Comparison of ENCODE assay signal across 13 cellular contexts in the genomic region with DNA sequence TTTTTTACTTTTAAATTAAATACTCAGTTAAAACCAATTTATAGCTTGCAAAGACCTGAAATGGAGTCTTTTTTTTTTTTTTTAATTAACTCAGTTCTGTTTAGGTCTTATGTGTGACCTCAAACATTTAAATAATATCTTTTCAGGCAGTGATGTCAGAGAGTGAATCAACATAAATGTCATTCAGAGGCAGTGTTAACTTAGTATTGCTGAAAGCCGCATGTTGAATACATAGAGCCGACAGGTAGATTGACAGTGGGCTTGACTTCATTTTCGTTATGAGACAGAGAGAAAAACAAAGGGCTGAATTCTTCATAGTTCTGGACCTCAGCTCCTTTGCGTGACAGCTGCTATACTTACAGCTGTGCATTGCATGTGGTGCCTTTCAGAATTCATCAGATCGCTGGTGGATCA. TPM values are rescaled to one million over a fixed set of nuclear protein-coding genes. Genes with fewer than 3 reads are reported as not detected.
DNase-seq lines count a peak whose midpoint lies in the region; ATAC-seq and TF ChIP-seq lines count a peak whose summit lies in the region.
"Had no signal": no experiment of that assay in that cellular context is flagged by ENCODE, and none has a peak within 500 bp of the region (broad histone marks: within the 10 kb centered on the region; RNA-seq: fewer than 3 reads in every experiment).

No MANE protein-coding gene starts in this region.

- H3K9me2 ChIP-seq in MM.1S (replicated peaks; ENCODE audit: insufficient read depth, low read length) = no peaks in the 10 kb centered on the region

- H3K4me2 ChIP-seq in MM.1S (ENCODE audit: low read depth, low read length) = peak overlapping the region; percentile 86; the same call in 1 of the 2 replicates

- 77 to 86% (median 83%) methylated on average over 5 of the region's 5 CpGs for WGBS in heart left ventricle, 4 donors
- 36 to 55% methylated on average over 5 of the region's 5 CpGs for WGBS in esophagus squamous epithelium, 2 donors

- H4K20me1 ChIP-seq in MM.1S (ENCODE audit: insufficient read depth, low read length) = peaks cover 50% of the 10 kb centered on the region

- ATAC-seq in heart left ventricle = no peak
- no peak for ATAC-seq in HG03354 (IDR thresholded peaks at IDR 0.05; ENCODE audit: poor library complexity, severe bottlenecking, unreplicated experiment)

- H3K36me3 ChIP-seq in left ventricle myocardium inferior = no peaks in the 10 kb centered on the region
- H3K36me3 ChIP-seq in heart left ventricle = peaks cover 0 to 6% (median 0%) of the 10 kb centered on the region in 9 donors
- peaks cover 4% of the 10 kb centered on the region; the same call in 1 of the 2 replicates for H3K36me3 ChIP-seq in MM.1S (replicated peaks; ENCODE audit: insufficient read depth, low read length)
- peaks cover 0 to 12% (median 0%) of the 10 kb centered on the region in 3 donors for H3K36me3 ChIP-seq in esophagus squamous epithelium
- no peaks in the 10 kb centered on the region for H3K36me3 ChIP-seq in vagina
- H3K36me3 ChIP-seq: sigmoid colon had no signal

- H3K4me3 ChIP-seq in left ventricle myocardium inferior = peak overlapping the region; percentile 92
- H3K4me3 ChIP-seq in heart left ventricle = peak overlapping the region in 2 of 12 donors; percentile 92 to 95
- no peak overlapping the region for H3K4me3 ChIP-seq in MM.1S (ENCODE audit: low read length)
- H3K4me3 ChIP-seq in esophagus squamous epithelium = peak overlapping the region in 3 of 4 donors; percentile 25 to 79 (median 69)
- peak overlapping the region in 1 of 2 donors; percentile 89 for H3K4me3 ChIP-seq in vagina

- no peaks in the 10 kb centered on the region for H3K27me3 ChIP-seq in left ventricle myocardium inferior (ENCODE audit: low read depth)
- no peaks in the 10 kb centered on the region for H3K27me3 ChIP-seq in heart left ventricle
- no peaks in the 10 kb centered on the region for H3K27me3 ChIP-seq in MM.1S (replicated peaks; ENCODE audit: insufficient read depth, low read length)
- H3K27me3 ChIP-seq in esophagus squamous epithelium = no peaks in the 10 kb centered on the region
- H3K27me3 ChIP-seq in vagina = no peaks in the 10 kb centered on the region
- H3K27me3 ChIP-seq: sigmoid colon had no signal

- DNase-seq in left ventricle myocardium inferior (no peak), heart left ventricle (no peak), MM.1S (no peak), esophagus squamous epithelium (lab: John Stamatoyannopoulos, UW) (no peak), vagina (ENCODE audit: extremely low spot score in 2 of 2) (no peak), NOMO-1 treated with DMSO at 0.1 percent for 48 hours (lab: John Stamatoyannopoulos, UW; ENCODE audit: unreplicated experiment) (no peak), NCI-H2227 (lab: John Stamatoyannopoulos, UW; ENCODE audit: unreplicated experiment) (no peak)
- DNase-seq: effector CD8-positive, alpha-beta T cell; kidney; sigmoid colon; stimulated activated naive CD4-positive, alpha-beta T cell had no signal

- H3F3A ChIP-seq in MM.1S (ENCODE audit: insufficient read depth, low read length) = peaks cover 19% of the 10 kb centered on the region

- no peak overlapping the region for H2AFZ ChIP-seq in MM.1S (ENCODE audit: low read length)

- TF ChIP-seq POLR2A in heart left ventricle (IDR thresholded peaks at IDR 0.05) = no peak
- TF ChIP-seq POLR2A in esophagus squamous epithelium (IDR thresholded peaks at IDR 0.05) = no peak
- TF ChIP-seq POLR2A in vagina (IDR thresholded peaks at IDR 0.05) = no peak

- intact Hi-C loops in left ventricle myocardium inferior (cut with micrococcal nuclease) = no loop called here
- intact Hi-C loops in heart left ventricle (cut with DNase I) = loop anchor here in 3 of 10 donors (5.0 to 10.0 kb wide), 2 partner anchors 41 to 47 kb away; partner anchors contain the start of gene PRDM2 (in 2 of the 3)
- intact Hi-C loops in esophagus squamous epithelium (cut with DNase I) = no loop called here
- intact Hi-C loops in vagina (cut with DNase I) = no loop called here

- no peak overlapping the region; the same call in 1 of the 2 replicates for H3K9ac ChIP-seq in MM.1S (ENCODE audit: low read length)

- no peak overlapping the region for H3K27ac ChIP-seq in left ventricle myocardium inferior (replicated peaks)
- no peak overlapping the region for H3K27ac ChIP-seq in heart left ventricle
- no peak overlapping the region for H3K27ac ChIP-seq in MM.1S (ENCODE audit: low read length)
- peak overlapping the region in 3 of 4 donors; percentile 6 to 95 (median 73) for H3K27ac ChIP-seq in esophagus squamous epithelium
- peak overlapping the region; percentile 98 for H3K27ac ChIP-seq in vagina
- H3K27ac ChIP-seq: C4-2B had no signal

- no peak for TF ChIP-seq CTCF in left ventricle myocardium inferior (IDR thresholded peaks at IDR 0.05; ENCODE audit: borderline replicate concordance)
- TF ChIP-seq CTCF in heart left ventricle (IDR thresholded peaks at IDR 0.05) = no peak
- TF ChIP-seq CTCF in MM.1S (IDR thresholded peaks at IDR 0.05; ENCODE audit: low read length) = no peak
- no peak for TF ChIP-seq CTCF in esophagus squamous epithelium (IDR thresholded peaks at IDR 0.05)
- no peak for TF ChIP-seq CTCF in vagina (IDR thresholded peaks at IDR 0.05)

- peaks cover 81% of the 10 kb centered on the region for H3K4me1 ChIP-seq in left ventricle myocardium inferior
- peaks cover 3 to 71% (median 47%) of the 10 kb centered on the region in 12 donors for H3K4me1 ChIP-seq in heart left ventricle
- H3K4me1 ChIP-seq in MM.1S (ENCODE audit: low read length) = peaks cover 39% of the 10 kb centered on the region
- H3K4me1 ChIP-seq in esophagus squamous epithelium = peaks cover 35 to 71% (median 41%) of the 10 kb centered on the region in 3 donors
- H3K4me1 ChIP-seq in vagina = peaks cover 74% of the 10 kb centered on the region

- H3K79me2 ChIP-seq in MM.1S (ENCODE audit: low read length) = peaks cover 69% of the 10 kb centered on the region

- no peaks in the 10 kb centered on the region for H3K9me3 ChIP-seq in left ventricle myocardium inferior (replicated peaks)
- H3K9me3 ChIP-seq in heart left ventricle = no peaks in the 10 kb centered on the region
- H3K9me3 ChIP-seq in MM.1S (replicated peaks; ENCODE audit: insufficient read depth, low read length) = no peaks in the 10 kb centered on the region
- H3K9me3 ChIP-seq in esophagus squamous epithelium = no peaks in the 10 kb centered on the region
- H3K9me3 ChIP-seq in vagina = no peaks in the 10 kb centered on the region
- H3K9me3 ChIP-seq: sigmoid colon had no signal

RNA-seq across cellular contexts. Expression of gene PRDM2, which starts 51.5 kb away (rescaled TPM):
- total RNA-seq in left ventricle myocardium inferior (36.1 TPM), heart left ventricle (10 to 100 TPM; 22.8 to 52.7 (median 38.8) TPM), esophagus squamous epithelium (10 to 100 TPM; 19.2 to 37.4 (median 26.2) TPM), vagina (56.2 TPM)
- 10 to 100 TPM; 16.1 to 19.3 TPM for polyA plus RNA-seq in heart left ventricle

Comparison
In these comparisons a context has a peak if more than half of its experiments do, and no peak if none do; other contexts are left out.
1. H3K27ac ChIP-seq: peak in esophagus squamous epithelium (3 of 4) and vagina (single experiment); none in left ventricle myocardium inferior (single experiment), heart left ventricle (0 of 12) and MM.1S (single experiment).